ENCODE assay signal across 13 cellular contexts in the genomic region with DNA sequence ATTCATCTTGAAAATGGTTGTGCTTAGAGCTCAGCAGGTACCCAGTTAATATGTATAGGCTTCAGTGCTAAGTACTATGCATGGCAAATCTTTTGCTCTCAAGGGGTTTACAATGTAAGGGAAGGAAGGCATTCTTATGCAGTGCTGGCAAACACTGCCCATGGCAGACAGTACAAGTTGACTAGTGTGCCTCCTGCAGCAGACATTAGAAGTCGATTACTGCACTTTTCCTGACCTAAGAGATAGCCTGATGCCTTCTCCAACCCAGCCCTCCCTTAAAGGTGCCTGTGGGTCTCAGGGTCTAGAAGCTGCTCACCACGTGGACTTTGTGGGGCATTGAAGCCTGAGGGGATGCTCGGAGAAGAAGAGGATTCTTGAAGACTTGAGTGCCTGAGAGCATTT. TPM values are rescaled to one million over a fixed set of nuclear protein-coding genes. Genes with fewer than 3 reads are reported as not detected.
"Had no signal": no experiment of that assay in that cellular context is flagged by ENCODE, and none has a peak within 500 bp of the region (broad histone marks: within the 10 kb centered on the region; RNA-seq: fewer than 3 reads in every experiment).

No MANE protein-coding gene starts in this region.

- DNase-seq: activated B cell treated with CpG ODN at 0.5 μM for 24 hours; activated CD4-positive, alpha-beta T cell treated with anti-CD3 and anti-CD28 coated beads, Interleukin-2, amount 10 ng/mL, durations not matched to agents 24 days and 14 days; activated CD8-positive, alpha-beta memory T cell treated with anti-CD3 and anti-CD28 coated beads for 24 hours; activated naive CD4-positive, alpha-beta T cell treated with anti-CD3 and anti-CD28 coated beads, Interleukin-2, amount 10 ng/mL, durations not matched to agents 7 days and 5 days; caudate nucleus; effector CD4-positive, alpha-beta T cell; heart left ventricle; immature natural killer cell; T-helper 17 cell had no signal

- H3K4me3 ChIP-seq: coronary artery, heart left ventricle had no signal

- H3K27me3 ChIP-seq: heart left ventricle had no signal

- H3K9me3 ChIP-seq: heart left ventricle had no signal

- ATAC-seq: heart left ventricle, left lobe of liver, T-helper 17 cell had no signal

- H3K4me1 Mint-ChIP-seq: activated B cell treated with CpG ODN at 0.5 μM for 24 hours had no signal

- H3K36me3 ChIP-seq: heart left ventricle had no signal

- H3K9me3 Mint-ChIP-seq: activated B cell treated with CpG ODN at 0.5 μM for 24 hours; activated CD4-positive, alpha-beta T cell treated with anti-CD3 and anti-CD28 coated beads, Interleukin-2, amount 10 ng/mL, durations not matched to agents 24 days and 14 days; activated naive CD4-positive, alpha-beta T cell treated with anti-CD3 and anti-CD28 coated beads, Interleukin-2, amount 10 ng/mL, durations not matched to agents 7 days and 5 days; activated T-helper 2 cell treated with anti-CD3 and anti-CD28 coated beads, Interferon-gamma antibody, Interleukin-2, Interleukin-4, amounts not matched to agents 10 μg/mL and 5 μg/mL and 100 μg/mL, durations not matched to agents 14 hours and 24 hours and 36 hours; immature natural killer cell had no signal

- H3K36me3 Mint-ChIP-seq: activated naive CD4-positive, alpha-beta T cell treated with anti-CD3 and anti-CD28 coated beads, Interleukin-2, amount 10 ng/mL, durations not matched to agents 7 days and 5 days; immature natural killer cell had no signal

- H3K27ac ChIP-seq: coronary artery, parathyroid adenoma had no signal

- H3K27ac Mint-ChIP-seq: activated B cell treated with CpG ODN at 0.5 μM for 24 hours; activated CD4-positive, alpha-beta T cell treated with anti-CD3 and anti-CD28 coated beads, Interleukin-2, amount 10 ng/mL, durations not matched to agents 24 days and 14 days; activated naive CD4-positive, alpha-beta T cell treated with anti-CD3 and anti-CD28 coated beads, Interleukin-2, amount 10 ng/mL, durations not matched to agents 7 days and 5 days; activated T-helper 2 cell treated with anti-CD3 and anti-CD28 coated beads, Interferon-gamma antibody, Interleukin-2, Interleukin-4, amounts not matched to agents 10 μg/mL and 5 μg/mL and 100 μg/mL, durations not matched to agents 14 hours and 24 hours and 36 hours; immature natural killer cell; T-helper 17 cell had no signal

- H3K4me3 Mint-ChIP-seq: activated B cell treated with CpG ODN at 0.5 μM for 24 hours; activated CD4-positive, alpha-beta T cell treated with anti-CD3 and anti-CD28 coated beads, Interleukin-2, amount 10 ng/mL, durations not matched to agents 24 days and 14 days; activated naive CD4-positive, alpha-beta T cell treated with anti-CD3 and anti-CD28 coated beads, Interleukin-2, amount 10 ng/mL, durations not matched to agents 7 days and 5 days; immature natural killer cell; T-helper 17 cell had no signal

- H3K4me1 ChIP-seq: parathyroid adenoma had no signal

RNA-seq across cellular contexts. Expression of a gene that starts 50.9 kb away (rescaled TPM):
- total RNA-seq: activated B cell treated with CpG ODN at 0.5 μM for 24 hours, T-helper 17 cell had no signal
